Comparison of ENCODE assay signal across 23 cellular contexts in the genomic region with DNA sequence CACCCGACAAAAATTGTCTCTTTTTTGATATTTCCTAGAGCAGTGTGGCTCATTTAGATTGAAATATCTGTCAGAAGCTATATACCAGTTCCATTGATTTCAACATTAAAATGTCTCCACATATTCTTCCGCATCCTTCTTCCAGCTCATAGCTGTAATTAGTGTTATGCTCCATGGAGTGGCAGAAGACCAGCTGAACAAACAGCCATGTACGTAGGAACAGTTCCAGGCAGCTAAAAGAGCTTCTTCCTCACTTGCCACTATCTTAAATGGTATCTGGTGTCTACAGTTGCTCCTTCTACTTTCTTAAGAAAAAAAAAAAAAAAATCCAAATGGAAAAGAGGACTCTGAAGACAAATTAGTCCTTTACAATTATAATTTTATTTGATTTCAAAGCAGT.
"Had no signal": no experiment of that assay in that cellular context is flagged by ENCODE, and none has a peak within 500 bp of the region (broad histone marks: within the 10 kb centered on the region; RNA-seq: fewer than 3 reads in every experiment).

No MANE protein-coding gene starts in this region.

- DNase-seq: activated CD8-positive, alpha-beta memory T cell treated with anti-CD3 and anti-CD28 coated beads for 24 hours; activated CD8-positive, alpha-beta memory T cell treated with anti-CD3 and anti-CD28 coated beads, Interleukin-2, amount 50 U/mL, for 48 hours; activated naive CD4-positive, alpha-beta T cell; activated T-cell treated with anti-CD3 and anti-CD28 coated beads, Interleukin-2, amount 50 U/mL, for 4 hours; adrenal gland; brain microvascular endothelial cell; colonic mucosa; dorsolateral prefrontal cortex; effector memory CD8-positive, alpha-beta T cell; foreskin melanocyte; left lung; naive thymus-derived CD8-positive, alpha-beta T cell; posterior cingulate gyrus; stimulated activated CD4-positive, alpha-beta T cell treated with anti-CD3 and anti-CD28 coated beads, Interleukin-2, amount 100 ng/mL, for 48 hours; stimulated activated CD8-positive, alpha-beta memory T cell treated with anti-CD3 and anti-CD28 coated beads, Interleukin-4, amount 100 ng/mL, for 48 hours; stimulated activated naive B cell treated with anti-CD40 and anti-IgM and Interleukin-4, amounts not matched to agents 10 μg/mL and 1 μg/mL and 100 μg/mL, for 72 hours; transverse colon; uterus had no signal

- H3K27ac ChIP-seq: adrenal gland, ascending aorta, brain microvascular endothelial cell, colonic mucosa, left lung, neural progenitor cell, transverse colon, uterus had no signal

- ATAC-seq: activated T-cell treated with anti-CD3 and anti-CD28 coated beads, Interleukin-2, amount 50 U/mL, for 4 hours; effector memory CD8-positive, alpha-beta T cell; esophagus mucosa; left lung; naive thymus-derived CD8-positive, alpha-beta T cell; sciatic nerve; stimulated activated naive B cell treated with anti-CD40 and anti-IgM and Interleukin-4, amounts not matched to agents 10 μg/mL and 1 μg/mL and 100 μg/mL, for 72 hours; WTC11 had no signal
